ENCODE assay signal across 1 cellular context in genomic region chr4:76702440-76703122, GRCh38.
TF ChIP-seq lines count a peak whose summit lies in the region.

No MANE protein-coding gene starts in this region.

TF ChIP-seq in SK-N-SH, 30 proteins besides CTCF, POLR2A, EP300 and RAD21 (continued from another document):
- TF ChIP-seq CHD2 (IDR thresholded peaks at IDR 0.05; ENCODE audit: low read length, partially characterized antibody), result no peak
TF ChIP-seq in SK-N-SH: peak in this region for 2.
